ENCODE assay signal across 8 cellular contexts in genomic region chr15:56698268-56698667, GRCh38.
"Had no signal": no experiment of that assay in that cellular context is flagged by ENCODE, and none has a peak within 500 bp of the region (broad histone marks: within the 10 kb centered on the region; RNA-seq: fewer than 3 reads in every experiment).

No MANE protein-coding gene starts in this region.

- H3K9me3 ChIP-seq: HAP-1 had no signal

- H3K9me3 Mint-ChIP-seq: IgD-negative memory B cell had no signal

- H3K27ac Mint-ChIP-seq: IgD-negative memory B cell had no signal

- H2AFZ ChIP-seq: GM23248 had no signal

- H3K4me3 Mint-ChIP-seq: IgD-negative memory B cell had no signal

- H3K4me3 ChIP-seq: GM23248, HAP-1 had no signal

- H3K27ac ChIP-seq: GM23248, HL-60 had no signal

- H3K9ac ChIP-seq: GM23248 had no signal

- H3K27me3 Mint-ChIP-seq: IgD-negative memory B cell had no signal

- ATAC-seq: HCT116 had no signal

- H3K4me1 ChIP-seq: HAP-1 had no signal

- DNase-seq: GM23248, GOT3, H7, KG1 had no signal
